1 cellular context compared by ENCODE assay signal in genomic region chr1:174189424-174190062, GRCh38.
TF ChIP-seq lines count a peak whose summit lies in the region.

No MANE protein-coding gene starts in this region.

TF ChIP-seq in SK-N-SH treated with all-trans-retinoic acid at 6 μM for 48 hours, 23 proteins besides CTCF, POLR2A, EP300 and RAD21 (continued from another document):
- TF ChIP-seq, protein P1, sequence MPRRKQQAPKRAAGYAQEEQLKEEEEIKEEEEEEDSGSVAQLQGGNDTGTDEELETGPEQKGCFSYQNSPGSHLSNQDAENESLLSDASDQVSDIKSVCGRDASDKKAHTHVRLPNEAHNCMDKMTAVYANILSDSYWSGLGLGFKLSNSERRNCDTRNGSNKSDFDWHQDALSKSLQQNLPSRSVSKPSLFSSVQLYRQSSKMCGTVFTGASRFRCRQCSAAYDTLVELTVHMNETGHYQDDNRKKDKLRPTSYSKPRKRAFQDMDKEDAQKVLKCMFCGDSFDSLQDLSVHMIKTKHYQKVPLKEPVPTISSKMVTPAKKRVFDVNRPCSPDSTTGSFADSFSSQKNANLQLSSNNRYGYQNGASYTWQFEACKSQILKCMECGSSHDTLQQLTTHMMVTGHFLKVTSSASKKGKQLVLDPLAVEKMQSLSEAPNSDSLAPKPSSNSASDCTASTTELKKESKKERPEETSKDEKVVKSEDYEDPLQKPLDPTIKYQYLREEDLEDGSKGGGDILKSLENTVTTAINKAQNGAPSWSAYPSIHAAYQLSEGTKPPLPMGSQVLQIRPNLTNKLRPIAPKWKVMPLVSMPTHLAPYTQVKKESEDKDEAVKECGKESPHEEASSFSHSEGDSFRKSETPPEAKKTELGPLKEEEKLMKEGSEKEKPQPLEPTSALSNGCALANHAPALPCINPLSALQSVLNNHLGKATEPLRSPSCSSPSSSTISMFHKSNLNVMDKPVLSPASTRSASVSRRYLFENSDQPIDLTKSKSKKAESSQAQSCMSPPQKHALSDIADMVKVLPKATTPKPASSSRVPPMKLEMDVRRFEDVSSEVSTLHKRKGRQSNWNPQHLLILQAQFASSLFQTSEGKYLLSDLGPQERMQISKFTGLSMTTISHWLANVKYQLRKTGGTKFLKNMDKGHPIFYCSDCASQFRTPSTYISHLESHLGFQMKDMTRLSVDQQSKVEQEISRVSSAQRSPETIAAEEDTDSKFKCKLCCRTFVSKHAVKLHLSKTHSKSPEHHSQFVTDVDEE (CRISPR knock-in tag; IDR thresholded peaks at IDR 0.05): no peak
- TF ChIP-seq GLIS3 (CRISPR knock-in tag; IDR thresholded peaks at IDR 0.05) (no peak), TOX (CRISPR knock-in tag; IDR thresholded peaks at IDR 0.05; ENCODE audit: borderline replicate concordance) (no peak), CSDC2 (CRISPR knock-in tag; IDR thresholded peaks at IDR 0.05) (no peak), SNAI2 (CRISPR knock-in tag; IDR thresholded peaks at IDR 0.05) (no peak), RARB (CRISPR knock-in tag; IDR thresholded peaks at IDR 0.05) (no peak)
